ENCODE assay signal across 25 cellular contexts in genomic region chr2:76870581-76870980, GRCh38.
"Had no signal": no experiment of that assay in that cellular context is flagged by ENCODE, and none has a peak within 500 bp of the region (broad histone marks: within the 10 kb centered on the region; RNA-seq: fewer than 3 reads in every experiment).

No MANE protein-coding gene starts in this region.

- H3K9me3 ChIP-seq: body of pancreas, colonic mucosa, gastroesophageal sphincter, right lobe of liver, thoracic aorta, vagina had no signal

- H3K36me3 ChIP-seq: colonic mucosa, gastroesophageal sphincter, right lobe of liver, thoracic aorta, vagina had no signal

- H3K27ac ChIP-seq: body of pancreas, colonic mucosa, dorsolateral prefrontal cortex, gastroesophageal sphincter, right lobe of liver, thoracic aorta, vagina had no signal

- DNase-seq: activated CD4-positive, alpha-beta T cell treated with anti-CD3 and anti-CD28 coated beads for 4 hours; activated CD4-positive, alpha-beta T cell treated with anti-CD3 and anti-CD28 coated beads, Interleukin-2, amount 50 U/mL, for 48 hours; activated CD4-positive, CD25-positive, alpha-beta regulatory T cell; activated CD8-positive, alpha-beta memory T cell treated with anti-CD3 and anti-CD28 coated beads, Interleukin-2, amount 50 U/mL, for 48 hours; activated naive CD4-positive, alpha-beta T cell; activated T-cell treated with anti-CD3 and anti-CD28 coated beads, Interleukin-2, amount 50 U/mL, for 4 hours; amygdala; body of pancreas; colonic mucosa; dorsolateral prefrontal cortex; effector memory CD8-positive, alpha-beta T cell; head of caudate nucleus; hypothalamus; left colon; nephron progenitor cell; occipital lobe; posterior cingulate gyrus; right lobe of liver; stimulated activated CD4-positive, alpha-beta T cell treated with anti-CD3 and anti-CD28 coated beads, Interleukin-2, amount 100 ng/mL, for 48 hours; stimulated activated naive CD4-positive, alpha-beta T cell treated with Interleukin-2 at 50 U/mL for 16 hours; T-helper 17 cell had no signal

- ATAC-seq: activated T-cell treated with anti-CD3 and anti-CD28 coated beads, Interleukin-2, amount 50 U/mL, for 4 hours; body of pancreas; effector memory CD8-positive, alpha-beta T cell; gastroesophageal sphincter; left colon; right lobe of liver; T-helper 17 cell had no signal

- H3K4me1 ChIP-seq: body of pancreas, colonic mucosa, gastroesophageal sphincter, right lobe of liver, vagina had no signal

- H3K4me3 ChIP-seq: body of pancreas, colonic mucosa, dorsolateral prefrontal cortex, gastroesophageal sphincter, right lobe of liver, thoracic aorta, vagina had no signal

- H3K27me3 ChIP-seq: body of pancreas, colonic mucosa, dorsolateral prefrontal cortex, gastroesophageal sphincter, right lobe of liver, vagina had no signal

- FAIRE-seq: islet of Langerhans had no signal
